Comparison of ENCODE assay signal across 28 cellular contexts in genomic region chr5:144292029-144292428, GRCh38.
"Had no signal": no experiment of that assay in that cellular context is flagged by ENCODE, and none has a peak within 500 bp of the region (broad histone marks: within the 10 kb centered on the region; RNA-seq: fewer than 3 reads in every experiment).

No MANE protein-coding gene starts in this region.

- H3K4me3 ChIP-seq: left ventricle myocardium inferior, lung, mucosa of descending colon, pancreas, prostate gland, skin epidermis, stomach, testis, tibial artery, uterus had no signal

- H3K9me3 ChIP-seq: left ventricle myocardium inferior, mucosa of descending colon, pancreas, prostate gland, stomach, testis, tibial artery, uterus had no signal

- H3K4me1 ChIP-seq: left ventricle myocardium inferior, prostate gland, stomach, testis, tibial artery, uterus had no signal

- H3K27me3 ChIP-seq: pancreas, stomach, testis, tibial artery, uterus had no signal

- H3K36me3 ChIP-seq: left ventricle myocardium inferior, pancreas, prostate gland, stomach, tibial artery, uterus had no signal

- H3K27ac ChIP-seq: left ventricle myocardium inferior, pancreas, prostate gland, skin epidermis, stomach, testis, tibial artery, uterus had no signal

- DNase-seq: hippocampal formation; immature natural killer cell; kidney; left colon; left ventricle myocardium inferior; midbrain; mucosa of descending colon; naive thymus-derived CD4-positive, alpha-beta T cell; pancreas; posterior cingulate gyrus; retina; right cardiac atrium; stimulated activated CD4-positive, alpha-beta T cell treated with anti-CD3 and anti-CD28 coated beads, Interleukin-12 subunit alpha, Interleukin-12 subunit beta, amount 100 ng/mL, for 4 hours; stimulated activated CD4-positive, alpha-beta T cell treated with anti-CD3 and anti-CD28 coated beads, Interleukin-15, amount 100 ng/mL, for 24 hours; stimulated activated CD4-positive, alpha-beta T cell treated with anti-CD3 and anti-CD28 coated beads, Interleukin-2, amount 100 ng/mL, for 24 hours; stimulated activated CD4-positive, alpha-beta T cell treated with anti-CD3 and anti-CD28 coated beads, Interleukin-4, amount 100 ng/mL, for 1 hour; stimulated activated naive B cell treated with anti-CD40 and anti-IgM and Interleukin-4, amounts not matched to agents 10 μg/mL and 1 μg/mL and 100 μg/mL, for 72 hours; stimulated activated naive CD8-positive, alpha-beta T cell treated with anti-CD3 and anti-CD28 coated beads, Interleukin-15, Interleukin-2, amounts not matched to agents 100 U/mL and 50 U/mL, for 24 hours; stomach; testis; tibial artery; trophoblast cell; uterus had no signal

- ATAC-seq: left colon; mucosa of descending colon; naive thymus-derived CD4-positive, alpha-beta T cell; natural killer cell treated with Interleukin-12 subunit alpha and Interleukin-12 subunit beta and Interleukin-15 and Interleukin-18, amount 100 ng/mL, for 72 hours; right cardiac atrium; sciatic nerve; stimulated activated naive B cell treated with anti-CD40 and anti-IgM and Interleukin-4, amounts not matched to agents 10 μg/mL and 1 μg/mL and 100 μg/mL, for 72 hours; stimulated activated naive CD8-positive, alpha-beta T cell treated with anti-CD3 and anti-CD28 coated beads, Interleukin-15, Interleukin-2, amounts not matched to agents 100 U/mL and 50 U/mL, for 24 hours had no signal
